ENCODE assay signal across 8 cellular contexts in the genomic region with DNA sequence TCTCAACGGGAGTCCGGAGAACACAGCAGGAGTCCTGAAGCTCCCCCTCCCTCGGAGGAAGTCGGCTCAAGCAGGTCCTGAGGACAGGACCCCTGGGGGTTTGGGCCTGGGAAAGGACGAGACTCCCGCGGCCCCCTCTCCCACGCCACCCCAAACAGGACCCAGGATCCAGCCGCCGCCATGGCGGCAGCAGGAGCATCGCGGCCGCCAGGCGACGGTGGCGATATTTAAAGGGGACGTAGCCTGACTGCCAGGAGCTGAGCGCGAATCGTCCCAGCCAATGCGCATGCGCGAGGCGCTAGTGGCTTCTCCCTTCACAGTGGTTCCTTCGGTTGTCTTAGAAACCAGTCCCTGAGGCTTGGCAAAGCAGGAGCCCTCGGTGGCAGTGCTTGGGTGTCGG.
DNase-seq lines count a peak whose midpoint lies in the region; ATAC-seq, FAIRE-seq and TF ChIP-seq lines count a peak whose summit lies in the region.
"Not testable (repeated sequence)": the region's sequence is repeated elsewhere in the genome, so short reads cannot be mapped to it uniquely, and the experiment has no call there.

No MANE protein-coding gene starts in this region.

- not testable (repeated sequence) for H3K9ac ChIP-seq in OCI-LY1 (ENCODE audit: low read length); duodenal mucosa (ENCODE audit: low read depth in 1 of 2, low read length in 2 of 2); kidney (ENCODE audit: low read length in 2 of 2)

- not testable (repeated sequence) for TF ChIP-seq EP300 in stomach (IDR thresholded peaks at IDR 0.05)

- FAIRE-seq in kidney (lab: Jason Lieb, UNC): not testable (repeated sequence)

- WGBS in stomach, 5 donors: 50 to 60% (median 58%) methylated on average over 8 to 28 of the region's 28 CpGs

- H3K27me3 ChIP-seq in OCI-LY1 (ENCODE audit: insufficient read depth, low read length); duodenal mucosa (ENCODE audit: control insufficient read depth in 1 of 2, insufficient read depth in 2 of 2, low read length in 2 of 2); stomach: not testable (repeated sequence)

- peak; percentile 98 for DNase-seq in Daoy (ENCODE audit: low read depth)
- peak; percentile 68 for DNase-seq in activated T-cell treated with anti-CD3 and anti-CD28 coated beads for 1 hour (ENCODE audit: low read depth)
- peak; percentile 94 for DNase-seq in kidney
- peak; percentile 21 for DNase-seq in renal cortical epithelial cell (ENCODE audit: low read depth)
- peak; percentile 79 for DNase-seq in stomach

- H3K4me3 ChIP-seq in OCI-LY1 (ENCODE audit: low read depth, low read length, poor library complexity, severe bottlenecking) (peak overlapping the region; percentile 36), duodenal mucosa (ENCODE audit: low read depth in 1 of 2, low read length in 2 of 2) (peak overlapping the region; percentile 40 to 47), kidney (ENCODE audit: low read length in 2 of 2) (peak overlapping the region in 1 of 2 donors; percentile 35), stomach (peak overlapping the region; percentile 29 to 44 (median 35))

- ATAC-seq in HG02571 (IDR thresholded peaks at IDR 0.05; ENCODE audit: unreplicated experiment): peak; percentile 87

- not testable (repeated sequence) for H3K9me3 ChIP-seq in OCI-LY1 (ENCODE audit: low read length); duodenal mucosa (ENCODE audit: control insufficient read depth in 1 of 2, low read length in 2 of 2); kidney (ENCODE audit: control insufficient read depth in 1 of 2, low read length in 2 of 2)
- H3K9me3 ChIP-seq in stomach: peaks cover 0 to 64% (median 36%) of the 10 kb centered on the region in 4 donors

- H3K4me1 ChIP-seq in OCI-LY1 (ENCODE audit: insufficient read depth, low read length, severe bottlenecking); duodenal mucosa (ENCODE audit: control insufficient read depth in 1 of 2, insufficient read depth in 2 of 2, low read length in 2 of 2); kidney (ENCODE audit: control insufficient read depth in 1 of 2, insufficient read depth in 1 of 2, low read depth in 1 of 2, low read length in 2 of 2); stomach: not testable (repeated sequence)

- H3K36me3 ChIP-seq in OCI-LY1 (ENCODE audit: insufficient read depth, low read length); duodenal mucosa (ENCODE audit: control insufficient read depth in 1 of 2, insufficient read depth in 2 of 2, low read length in 2 of 2); kidney (ENCODE audit: control insufficient read depth in 1 of 2, insufficient read depth in 2 of 2, low read length in 2 of 2); stomach: not testable (repeated sequence)

- not testable (repeated sequence) for H3K4me2 ChIP-seq in OCI-LY1 (ENCODE audit: low read length)

- H3K27ac ChIP-seq in OCI-LY1 (ENCODE audit: low read depth, low read length, poor library complexity, severe bottlenecking); duodenal mucosa (ENCODE audit: low read depth, low read length): not testable (repeated sequence)
- H3K27ac ChIP-seq in kidney (ENCODE audit: low read depth in 2 of 2, low read length in 2 of 2) (peak overlapping the region in 1 of 2 donors; percentile 32), stomach (peak overlapping the region in 2 of 5 donors; percentile 54 to 73)

- H3K79me2 ChIP-seq in OCI-LY1 (ENCODE audit: insufficient read depth, low read length): not testable (repeated sequence)

- not testable (repeated sequence) for H4K20me1 ChIP-seq in OCI-LY1 (ENCODE audit: insufficient read depth, low read length)

- intact Hi-C loops in kidney (cut with DNase I); stomach (cut with DNase I; ENCODE audit: low total_unique reads): not testable (repeated sequence)

- not testable (repeated sequence) for TF ChIP-seq POLR2A in stomach (IDR thresholded peaks at IDR 0.05)

- not testable (repeated sequence) for TF ChIP-seq CTCF in OCI-LY1 (IDR thresholded peaks at IDR 0.05; ENCODE audit: low read length); kidney (IDR thresholded peaks at IDR 0.05; ENCODE audit: borderline replicate concordance, extremely low read depth, insufficient read depth); stomach (IDR thresholded peaks at IDR 0.05)

- H2AFZ ChIP-seq in OCI-LY1 (ENCODE audit: low read length): not testable (repeated sequence)

- not testable (repeated sequence) for H3F3A ChIP-seq in OCI-LY1 (ENCODE audit: insufficient read depth, low read length)

- not testable (repeated sequence) for H3K9me2 ChIP-seq in OCI-LY1 (ENCODE audit: low read depth, low read length)

Comparison
In these comparisons a context has a peak if more than half of its experiments do, and no peak if none do; other contexts are left out.
1. DNase-seq: peak in every context shown above with its lines; median percentile 98 in Daoy; 94 in kidney; 79 in stomach; 68 in activated T-cell treated with anti-CD3 and anti-CD28 coated beads for 1 hour; 21 in renal cortical epithelial cell.